16 cellular contexts compared by ENCODE assay signal in genomic region chr2:159229476-159230144, GRCh38.
"Had no signal": no experiment of that assay in that cellular context is flagged by ENCODE, and none has a peak within 500 bp of the region (broad histone marks: within the 10 kb centered on the region; RNA-seq: fewer than 3 reads in every experiment).

No MANE protein-coding gene starts in this region.

- ATAC-seq: activated CD8-positive, alpha-beta T cell treated with anti-CD3 and anti-CD28 coated beads, Interleukin-2, amount 10 ng/mL, durations not matched to agents 7 days and 5 days; activated naive CD8-positive, alpha-beta T cell treated with anti-CD3 and anti-CD28 coated beads, Interleukin-2, amount 50 U/mL, for 24 hours; gastroesophageal sphincter; natural killer cell treated with Interleukin-12 subunit alpha and Interleukin-12 subunit beta and Interleukin-15 and Interleukin-18, amount 100 ng/mL, for 72 hours; T-cell had no signal

- H3K36me3 Mint-ChIP-seq: natural killer cell treated with Interleukin-12 subunit alpha and Interleukin-12 subunit beta and Interleukin-15 and Interleukin-18, amount 100 ng/mL, for 72 hours had no signal

- H3K27me3 ChIP-seq: gastroesophageal sphincter, vagina had no signal

- H3K27me3 Mint-ChIP-seq: activated naive CD8-positive, alpha-beta T cell treated with anti-CD3 and anti-CD28 coated beads, Interleukin-2, amount 50 U/mL, for 24 hours; natural killer cell treated with Interleukin-12 subunit alpha and Interleukin-12 subunit beta and Interleukin-15 and Interleukin-18, amount 100 ng/mL, for 72 hours; stimulated activated naive CD8-positive, alpha-beta T cell treated with anti-CD3 and anti-CD28 coated beads, Interleukin-15, Interleukin-2, amounts not matched to agents 100 ng/mL and 50 ng/mL, for 24 hours; T-cell had no signal

- H3K4me3 ChIP-seq: coronary artery, gastroesophageal sphincter, vagina had no signal

- H3K9me3 ChIP-seq: gastroesophageal sphincter, vagina had no signal

- H3K27ac ChIP-seq: coronary artery, epithelial cell of prostate, gastroesophageal sphincter, vagina, VCaP had no signal

- DNase-seq: activated CD8-positive, alpha-beta T cell treated with anti-CD3 and anti-CD28 coated beads, Interleukin-2, amount 10 ng/mL, durations not matched to agents 7 days and 5 days; activated naive CD4-positive, alpha-beta T cell treated with Interleukin-2 at 50 U/mL for 16 hours; activated naive CD8-positive, alpha-beta T cell treated with anti-CD3 and anti-CD28 coated beads, Interleukin-2, amount 50 U/mL, for 24 hours; central memory CD4-positive, alpha-beta T cell; effector memory CD4-positive, alpha-beta T cell; islet precursor cell; stimulated activated CD4-positive, alpha-beta T cell treated with anti-CD3 and anti-CD28 coated beads, Interleukin-4, amount 100 ng/mL, for 24 hours; T-cell had no signal

- H3K4me3 Mint-ChIP-seq: activated CD8-positive, alpha-beta T cell treated with anti-CD3 and anti-CD28 coated beads, Interleukin-2, amount 10 ng/mL, durations not matched to agents 7 days and 5 days; activated naive CD8-positive, alpha-beta T cell treated with anti-CD3 and anti-CD28 coated beads, Interleukin-2, amount 50 U/mL, for 24 hours; activated T-helper 1 cell treated with anti-CD3 and anti-CD28 coated beads, Interleukin-12 subunit alpha, Interleukin-12 subunit beta, Interleukin-2, Interleukin-4 antibody, amounts not matched to agents 30 ng/mL and 10 ng/mL and 1 ng/mL, durations not matched to agents 14 hours and 24 hours and 36 hours; natural killer cell treated with Interleukin-12 subunit alpha and Interleukin-12 subunit beta and Interleukin-15 and Interleukin-18, amount 100 ng/mL, for 72 hours; stimulated activated naive CD8-positive, alpha-beta T cell treated with anti-CD3 and anti-CD28 coated beads, Interleukin-15, Interleukin-2, amounts not matched to agents 100 ng/mL and 50 ng/mL, for 24 hours had no signal

- H3K27ac Mint-ChIP-seq: activated CD8-positive, alpha-beta T cell treated with anti-CD3 and anti-CD28 coated beads, Interleukin-2, amount 10 ng/mL, durations not matched to agents 7 days and 5 days; activated naive CD8-positive, alpha-beta T cell treated with anti-CD3 and anti-CD28 coated beads, Interleukin-2, amount 50 U/mL, for 24 hours; activated T-helper 1 cell treated with anti-CD3 and anti-CD28 coated beads, Interleukin-12 subunit alpha, Interleukin-12 subunit beta, Interleukin-2, Interleukin-4 antibody, amounts not matched to agents 30 ng/mL and 10 ng/mL and 1 ng/mL, durations not matched to agents 14 hours and 24 hours and 36 hours; natural killer cell treated with Interleukin-12 subunit alpha and Interleukin-12 subunit beta and Interleukin-15 and Interleukin-18, amount 100 ng/mL, for 72 hours; stimulated activated naive CD8-positive, alpha-beta T cell treated with anti-CD3 and anti-CD28 coated beads, Interleukin-15, Interleukin-2, amounts not matched to agents 100 ng/mL and 50 ng/mL, for 24 hours; T-cell had no signal

- H3K9me3 Mint-ChIP-seq: activated naive CD8-positive, alpha-beta T cell treated with anti-CD3 and anti-CD28 coated beads, Interleukin-2, amount 50 U/mL, for 24 hours; activated T-helper 1 cell treated with anti-CD3 and anti-CD28 coated beads, Interleukin-12 subunit alpha, Interleukin-12 subunit beta, Interleukin-2, Interleukin-4 antibody, amounts not matched to agents 30 ng/mL and 10 ng/mL and 1 ng/mL, durations not matched to agents 14 hours and 24 hours and 36 hours; natural killer cell treated with Interleukin-12 subunit alpha and Interleukin-12 subunit beta and Interleukin-15 and Interleukin-18, amount 100 ng/mL, for 72 hours; stimulated activated naive CD8-positive, alpha-beta T cell treated with anti-CD3 and anti-CD28 coated beads, Interleukin-15, Interleukin-2, amounts not matched to agents 100 ng/mL and 50 ng/mL, for 24 hours; T-cell had no signal
